10 cellular contexts compared by ENCODE assay signal in the genomic region with DNA sequence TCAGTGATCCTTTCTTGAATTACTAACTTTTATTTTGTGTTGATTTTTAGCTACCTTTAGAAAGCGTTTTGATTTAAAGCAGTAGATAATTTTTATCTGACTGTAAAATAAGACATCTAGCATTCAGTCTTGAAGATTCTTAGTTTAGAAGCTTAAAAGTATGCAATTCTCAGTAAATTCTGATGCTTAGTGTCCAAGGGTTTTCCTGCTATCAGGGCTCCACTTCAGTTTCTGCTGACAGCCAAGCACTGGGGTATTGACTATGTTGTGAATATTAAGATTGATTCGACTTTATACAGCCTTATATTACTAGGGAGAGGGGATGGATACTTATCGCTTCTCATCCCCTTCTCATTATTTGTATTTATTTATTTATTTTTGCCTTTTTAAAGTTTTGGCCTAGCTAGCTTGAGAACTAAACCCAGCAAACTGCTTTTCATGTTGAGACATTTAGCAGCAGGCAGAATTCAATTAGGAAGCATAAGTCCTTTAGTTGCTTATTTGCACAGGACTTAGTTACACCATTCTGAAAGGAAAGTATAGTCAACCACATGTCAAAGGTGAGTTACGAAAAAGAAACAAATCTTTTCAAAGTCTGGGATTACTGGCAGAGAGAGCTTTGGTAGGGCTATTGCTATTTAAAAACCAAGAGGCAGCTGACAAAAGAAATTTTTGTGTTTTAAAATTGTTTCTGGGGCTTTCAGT. TPM values are rescaled to one million over a fixed set of nuclear protein-coding genes. Genes with fewer than 3 reads are reported as not detected.
DNase-seq lines count a peak whose midpoint lies in the region; ATAC-seq, FAIRE-seq and TF ChIP-seq lines count a peak whose summit lies in the region.
"Had no signal": no experiment of that assay in that cellular context is flagged by ENCODE, and none has a peak within 500 bp of the region (broad histone marks: within the 10 kb centered on the region; RNA-seq: fewer than 3 reads in every experiment).

No MANE protein-coding gene starts in this region.

- peaks cover 11% of the 10 kb centered on the region for H3K9me3 Mint-ChIP-seq in glutamatergic neuron (ENCODE audit: unreplicated experiment)
- H3K9me3 Mint-ChIP-seq in stimulated activated memory B cell treated with anti-CD40 and anti-IgM and Interleukin-4, amounts not matched to agents 10 μg/mL and 1 μg/mL and 100 μg/mL, for 72 hours = no peaks in the 10 kb centered on the region
- H3K9me3 Mint-ChIP-seq: activated naive CD4-positive, alpha-beta T cell treated with anti-CD3 and anti-CD28 coated beads for 36 hours had no signal

- H3K4me3 Mint-ChIP-seq in T-helper 17 cell (peak overlapping the region; percentile 69), glutamatergic neuron (ENCODE audit: unreplicated experiment) (peak overlapping the region; percentile 91)
- H3K4me3 Mint-ChIP-seq in stimulated activated memory B cell treated with anti-CD40 and anti-IgM and Interleukin-4, amounts not matched to agents 10 μg/mL and 1 μg/mL and 100 μg/mL, for 72 hours = peak overlapping the region; percentile 85

- TF ChIP-seq EP300 in SK-N-SH (IDR thresholded peaks at IDR 0.05; ENCODE audit: borderline replicate concordance in 1 of 2, low read depth in 1 of 2, low read length in 1 of 2) = no peak

- peak overlapping the region; percentile 91 to 97 for H3K27ac ChIP-seq in SK-N-SH (ENCODE audit: low read depth in 2 of 2, low read length in 1 of 2)

- POLR2A ChIA-PET in SK-N-SH (lab: Yijun Ruan, JAX) = interaction anchor here (1.0 kb wide), 1 partner anchor 43 kb away, joined by 3 read pairs; a partner anchor contains a TSS

- H2AFZ ChIP-seq in SK-N-SH (ENCODE audit: low read depth) = no peak overlapping the region

- CTCF ChIA-PET in SK-N-SH (lab: Yijun Ruan, JAX) = interaction anchor here (0.7 to 1.9 kb wide), 8 partner anchors 13 to 649 kb away, joined by 3 to 5 read pairs (median 3); no protein-coding TSS in a partner anchor

- H3K9ac ChIP-seq in SK-N-SH = peak overlapping the region; percentile 96

- H3K36me3 Mint-ChIP-seq in T-helper 17 cell (ENCODE audit: low read depth) (no peaks in the 10 kb centered on the region), glutamatergic neuron (ENCODE audit: unreplicated experiment) (no peaks in the 10 kb centered on the region)
- peaks cover 30% of the 10 kb centered on the region for H3K36me3 Mint-ChIP-seq in stimulated activated memory B cell treated with anti-CD40 and anti-IgM and Interleukin-4, amounts not matched to agents 10 μg/mL and 1 μg/mL and 100 μg/mL, for 72 hours

- ATAC-seq in SK-N-SH treated with all-trans-retinoic acid at 6 μM for 48 hours (no peak), T-helper 17 cell (no peak)
- no peak for ATAC-seq in stimulated activated memory B cell treated with anti-CD40 and anti-IgM and Interleukin-4, amounts not matched to agents 10 μg/mL and 1 μg/mL and 100 μg/mL, for 72 hours

- H3K4me1 Mint-ChIP-seq in T-helper 17 cell (peaks cover 20% of the 10 kb centered on the region), glutamatergic neuron (ENCODE audit: low read depth, unreplicated experiment) (peaks cover 13% of the 10 kb centered on the region)
- peaks cover 44% of the 10 kb centered on the region for H3K4me1 Mint-ChIP-seq in stimulated activated memory B cell treated with anti-CD40 and anti-IgM and Interleukin-4, amounts not matched to agents 10 μg/mL and 1 μg/mL and 100 μg/mL, for 72 hours

- H4K20me1 ChIP-seq in SK-N-SH (ENCODE audit: insufficient read depth) = 0 out of 2 replicates have a peak, but pooled peaks cover 3% of the 10 kb centered on the region

- H3K9me2 ChIP-seq in SK-N-SH = no peaks in the 10 kb centered on the region

- no peaks in the 10 kb centered on the region for H3K27me3 ChIP-seq in SK-N-SH (ENCODE audit: insufficient read depth)

- 21% methylated on average over 4 of the region's 4 CpGs for WGBS in SK-N-SH (ENCODE audit: low lambda C conversion rate)

- H3K27ac Mint-ChIP-seq in T-helper 17 cell = no peak overlapping the region
- peak overlapping the region; percentile 36 for H3K27ac Mint-ChIP-seq in glutamatergic neuron (ENCODE audit: unreplicated experiment)
- no peak overlapping the region for H3K27ac Mint-ChIP-seq in stimulated activated memory B cell treated with anti-CD40 and anti-IgM and Interleukin-4, amounts not matched to agents 10 μg/mL and 1 μg/mL and 100 μg/mL, for 72 hours
- H3K27ac Mint-ChIP-seq: activated naive CD4-positive, alpha-beta T cell treated with anti-CD3 and anti-CD28 coated beads for 36 hours had no signal

- no peak for TF ChIP-seq CTCF in SK-N-SH (IDR thresholded peaks at IDR 0.05)
- no peak for TF ChIP-seq CTCF in glutamatergic neuron (IDR thresholded peaks at IDR 0.05; ENCODE audit: partially characterized antibody, unreplicated experiment)

- no peak for FAIRE-seq in urothelium cell line (lab: Jason Lieb, UNC)

- peaks cover 79% of the 10 kb centered on the region for H3K79me2 ChIP-seq in SK-N-SH (ENCODE audit: insufficient read depth)

- peak overlapping the region; percentile 90 for H3K4me2 ChIP-seq in SK-N-SH

- peaks cover 51 to 61% of the 10 kb centered on the region in 2 experiments for H3K36me3 ChIP-seq in SK-N-SH (replicated peaks in 1 of 2; ENCODE audit: control insufficient read depth in 1 of 2, insufficient read depth in 2 of 2, low read length in 1 of 2)

- H3K27me3 Mint-ChIP-seq in T-helper 17 cell (no peaks in the 10 kb centered on the region), glutamatergic neuron (ENCODE audit: unreplicated experiment) (peaks cover 8% of the 10 kb centered on the region)
- no peaks in the 10 kb centered on the region for H3K27me3 Mint-ChIP-seq in stimulated activated memory B cell treated with anti-CD40 and anti-IgM and Interleukin-4, amounts not matched to agents 10 μg/mL and 1 μg/mL and 100 μg/mL, for 72 hours
- H3K27me3 Mint-ChIP-seq: B cell had no signal

- H3K4me3 ChIP-seq in SK-N-SH (ENCODE audit: low read depth in 2 of 2, low read length in 1 of 2) = peak overlapping the region; percentile 84 to 96

- H3K4me1 ChIP-seq in SK-N-SH (ENCODE audit: control insufficient read depth in 1 of 2, insufficient read depth in 2 of 2, low read depth in 1 of 2, low read length in 1 of 2) = peaks cover 17 to 35% of the 10 kb centered on the region in 2 experiments

- peaks cover 27% of the 10 kb centered on the region for H3F3A ChIP-seq in SK-N-SH (replicated peaks; ENCODE audit: insufficient read depth)

- DNase-seq in SK-N-SH (peak; percentile 19), T-helper 17 cell (no peak), glutamatergic neuron (no peak), H4 (ENCODE audit: low spot score) (no peak), hepatic stellate cell (ENCODE audit: low spot score) (no peak), urothelium cell line (ENCODE audit: low spot score) (no peak)
- DNase-seq: activated naive CD4-positive, alpha-beta T cell treated with anti-CD3 and anti-CD28 coated beads for 36 hours had no signal

- H3K9me3 ChIP-seq in SK-N-SH (no peaks in the 10 kb centered on the region), T-helper 17 cell (ENCODE audit: control insufficient read depth, low read length, poor library complexity, severe bottlenecking) (no peaks in the 10 kb centered on the region)

- no peak for TF ChIP-seq RAD21 in SK-N-SH (IDR thresholded peaks at IDR 0.05; ENCODE audit: low read length)

TF ChIP-seq in SK-N-SH, 30 proteins besides CTCF, POLR2A, EP300 and RAD21:
- TF ChIP-seq TAF1 (IDR thresholded peaks at IDR 0.05; ENCODE audit: borderline replicate concordance, low read depth, low read length) = no peak
- TF ChIP-seq, protein P1, sequence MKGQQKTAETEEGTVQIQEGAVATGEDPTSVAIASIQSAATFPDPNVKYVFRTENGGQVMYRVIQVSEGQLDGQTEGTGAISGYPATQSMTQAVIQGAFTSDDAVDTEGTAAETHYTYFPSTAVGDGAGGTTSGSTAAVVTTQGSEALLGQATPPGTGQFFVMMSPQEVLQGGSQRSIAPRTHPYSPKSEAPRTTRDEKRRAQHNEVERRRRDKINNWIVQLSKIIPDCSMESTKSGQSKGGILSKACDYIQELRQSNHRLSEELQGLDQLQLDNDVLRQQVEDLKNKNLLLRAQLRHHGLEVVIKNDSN (IDR thresholded peaks at IDR 0.05; ENCODE audit: borderline replicate concordance, low read depth) = no peak
- no peak for TF ChIP-seq RFX5 (IDR thresholded peaks at IDR 0.05; ENCODE audit: low read length)
- TF ChIP-seq CHD2 (IDR thresholded peaks at IDR 0.05; ENCODE audit: low read length, partially characterized antibody) = no peak
- TF ChIP-seq TCF12 (IDR thresholded peaks at IDR 0.05) = no peak

TF ChIP-seq in SK-N-SH treated with all-trans-retinoic acid at 6 μM for 48 hours, 23 proteins besides CTCF, POLR2A, EP300 and RAD21 (continues in another document):
- no peak for TF ChIP-seq TOX (CRISPR knock-in tag; IDR thresholded peaks at IDR 0.05; ENCODE audit: borderline replicate concordance)
- TF ChIP-seq ZNF8 (CRISPR knock-in tag; IDR thresholded peaks at IDR 0.05) = no peak
- no peak for TF ChIP-seq ARNTL (CRISPR knock-in tag; IDR thresholded peaks at IDR 0.05; ENCODE audit: borderline replicate concordance, low read depth)
- TF ChIP-seq, protein P2, sequence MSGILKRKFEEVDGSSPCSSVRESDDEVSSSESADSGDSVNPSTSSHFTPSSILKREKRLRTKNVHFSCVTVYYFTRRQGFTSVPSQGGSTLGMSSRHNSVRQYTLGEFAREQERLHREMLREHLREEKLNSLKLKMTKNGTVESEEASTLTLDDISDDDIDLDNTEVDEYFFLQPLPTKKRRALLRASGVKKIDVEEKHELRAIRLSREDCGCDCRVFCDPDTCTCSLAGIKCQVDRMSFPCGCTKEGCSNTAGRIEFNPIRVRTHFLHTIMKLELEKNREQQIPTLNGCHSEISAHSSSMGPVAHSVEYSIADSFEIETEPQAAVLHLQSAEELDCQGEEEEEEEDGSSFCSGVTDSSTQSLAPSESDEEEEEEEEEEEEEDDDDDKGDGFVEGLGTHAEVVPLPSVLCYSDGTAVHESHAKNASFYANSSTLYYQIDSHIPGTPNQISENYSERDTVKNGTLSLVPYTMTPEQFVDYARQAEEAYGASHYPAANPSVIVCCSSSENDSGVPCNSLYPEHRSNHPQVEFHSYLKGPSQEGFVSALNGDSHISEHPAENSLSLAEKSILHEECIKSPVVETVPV (CRISPR knock-in tag; IDR thresholded peaks at IDR 0.05) = no peak
- no peak for TF ChIP-seq OSR1 (CRISPR knock-in tag; IDR thresholded peaks at IDR 0.05)
- TF ChIP-seq RARB (CRISPR knock-in tag; IDR thresholded peaks at IDR 0.05) = no peak

RNA-seq across cellular contexts. Expression of a gene that starts 2.9 kb away (rescaled TPM):
- 73.0 and 87.0 TPM in 2 replicates for polyA plus RNA-seq in SK-N-SH (2012; rRNA removed)
- polyA plus RNA-seq in SK-N-SH (2012; cell fraction: cytosol; rRNA removed) = 89.5 and 93.2 TPM in 2 replicates
- 84.3 and 152 TPM in 2 replicates for polyA plus RNA-seq in SK-N-SH (2012; cell fraction: nucleus; rRNA removed)
- 10 to 100 TPM; 15.5 to 18.6 TPM for total RNA-seq in T-helper 17 cell
- total RNA-seq in glutamatergic neuron (ENCODE audit: unreplicated experiment) = 51.2 TPM
- 6.4 and 9.6 TPM in 2 replicates for total RNA-seq in H4 (2014; rRNA removed; shearing (Covaris generic))

RNA-seq across cellular contexts. Expression of a gene that starts 43.1 kb away (rescaled TPM):
- polyA plus RNA-seq in SK-N-SH (2012; rRNA removed) = 97.9 and 117 TPM in 2 replicates
- 102 and 103 TPM in 2 replicates for polyA plus RNA-seq in SK-N-SH (2012; cell fraction: cytosol; rRNA removed)
- polyA plus RNA-seq in SK-N-SH (2012; cell fraction: nucleus; rRNA removed) = 81.1 and 148 TPM in 2 replicates
- total RNA-seq in T-helper 17 cell (10 to 100 TPM; 46.6 to 52.9 TPM), glutamatergic neuron (ENCODE audit: unreplicated experiment) (59.6 TPM)
- 84.3 and 93.3 TPM in 2 replicates for total RNA-seq in H4 (2014; rRNA removed; shearing (Covaris generic))
